1 cellular context compared by ENCODE assay signal in genomic region chr2:98910349-98911125, GRCh38.
TF ChIP-seq lines count a peak whose summit lies in the region.

No MANE protein-coding gene starts in this region.

TF ChIP-seq in HEK293, 187 proteins besides CTCF, POLR2A, EP300 and RAD21 (continued from another document):
- TF ChIP-seq PATZ1 (tag by site-specific recombination; IDR thresholded peaks at IDR 0.05) (no peak), ZNF223 (tag by site-specific recombination; IDR thresholded peaks at IDR 0.05) (no peak), ZSCAN4 (tag by site-specific recombination; IDR thresholded peaks at IDR 0.05) (no peak), ZNF624 (tag by site-specific recombination; IDR thresholded peaks at IDR 0.05) (no peak), ZNF529 (tag by site-specific recombination; IDR thresholded peaks at IDR 0.05; ENCODE audit: insufficient replicate concordance) (no peak), BCL11A (tag by site-specific recombination; IDR thresholded peaks at IDR 0.05; ENCODE audit: low read depth) (no peak), KLF7 (tag by site-specific recombination; IDR thresholded peaks at IDR 0.05; ENCODE audit: borderline replicate concordance) (no peak), ZNF654 (tag by site-specific recombination; IDR thresholded peaks at IDR 0.05; ENCODE audit: low read depth) (0 out of 2 replicates have a peak, but pooled peaks have one; percentile 13), ZNF416 (tag by site-specific recombination; IDR thresholded peaks at IDR 0.05) (no peak), PBX3 (CRISPR knock-in tag; IDR thresholded peaks at IDR 0.05) (no peak), ATF2 (tag by site-specific recombination; IDR thresholded peaks at IDR 0.05; ENCODE audit: low read depth) (no peak), ZNF112 (tag by site-specific recombination; IDR thresholded peaks at IDR 0.05) (no peak), ZNF169 (tag by site-specific recombination; IDR thresholded peaks at IDR 0.05) (no peak), ZNF146 (tag by site-specific recombination; IDR thresholded peaks at IDR 0.05) (no peak), ZNF530 (tag by site-specific recombination; IDR thresholded peaks at IDR 0.05; ENCODE audit: low read depth) (no peak), ZNF623 (tag by site-specific recombination; IDR thresholded peaks at IDR 0.05) (peak; percentile 53), ZNF311 (tag by site-specific recombination; IDR thresholded peaks at IDR 0.05; ENCODE audit: borderline replicate concordance) (no peak), ZNF292 (tag by site-specific recombination; IDR thresholded peaks at IDR 0.05; ENCODE audit: borderline replicate concordance, low read depth) (0 out of 2 replicates have a peak, but pooled peaks have one; percentile 9), ZNF133 (tag by site-specific recombination; IDR thresholded peaks at IDR 0.05) (no peak), OSR2 (tag by site-specific recombination; IDR thresholded peaks at IDR 0.05) (no peak), ZNF670 (tag by site-specific recombination; IDR thresholded peaks at IDR 0.05; ENCODE audit: low read depth) (no peak), KLF16 (tag by site-specific recombination; IDR thresholded peaks at IDR 0.05) (no peak), ZNF664 (tag by site-specific recombination; IDR thresholded peaks at IDR 0.05) (no peak), ZNF211 (tag by site-specific recombination; IDR thresholded peaks at IDR 0.05; ENCODE audit: low read depth) (no peak), ZNF621 (tag by site-specific recombination; IDR thresholded peaks at IDR 0.05) (no peak), RBAK (tag by site-specific recombination; IDR thresholded peaks at IDR 0.05) (no peak), HOXD13 (CRISPR knock-in tag; IDR thresholded peaks at IDR 0.05; ENCODE audit: borderline replicate concordance) (no peak), ZNF335 (tag by site-specific recombination; conservative IDR thresholded peaks at IDR 0.05) (no peak), ZNF48 (tag by site-specific recombination; IDR thresholded peaks at IDR 0.05) (no peak), ZNF792 (tag by site-specific recombination; IDR thresholded peaks at IDR 0.05) (no peak), ZNF488 (tag by site-specific recombination; IDR thresholded peaks at IDR 0.05) (no peak), KLF8 (tag by site-specific recombination; IDR thresholded peaks at IDR 0.05) (no peak), ZNF555 (tag by site-specific recombination; conservative IDR thresholded peaks at IDR 0.05) (peak; percentile 56), GFI1B (tag by site-specific recombination; IDR thresholded peaks at IDR 0.05) (no peak), ZNF132 (tag by site-specific recombination; IDR thresholded peaks at IDR 0.05; ENCODE audit: borderline replicate concordance) (no peak), ZNF660 (tag by site-specific recombination; IDR thresholded peaks at IDR 0.05) (no peak), ZNF449 (tag by site-specific recombination; IDR thresholded peaks at IDR 0.05) (no peak), SCRT2 (tag by site-specific recombination; IDR thresholded peaks at IDR 0.05) (no peak), ZNF148 (tag by site-specific recombination; IDR thresholded peaks at IDR 0.05; ENCODE audit: borderline replicate concordance) (no peak), KLF9 (tag by site-specific recombination; IDR thresholded peaks at IDR 0.05; ENCODE audit: low read depth) (no peak), ZNF561 (tag by site-specific recombination; IDR thresholded peaks at IDR 0.05; ENCODE audit: borderline replicate concordance) (no peak), ZNF202 (tag by site-specific recombination; IDR thresholded peaks at IDR 0.05; ENCODE audit: borderline replicate concordance) (0 out of 2 replicates have a peak, but pooled peaks have one; percentile 63), ZBTB48 (tag by site-specific recombination; IDR thresholded peaks at IDR 0.05) (no peak), SP2 (tag by site-specific recombination; IDR thresholded peaks at IDR 0.05) (no peak), ZSCAN23 (tag by site-specific recombination; IDR thresholded peaks at IDR 0.05) (no peak), AEBP2 (tag by site-specific recombination; IDR thresholded peaks at IDR 0.05; ENCODE audit: borderline replicate concordance) (no peak), ZNF239 (tag by site-specific recombination; IDR thresholded peaks at IDR 0.05) (no peak), ZXDB (tag by site-specific recombination; IDR thresholded peaks at IDR 0.05) (no peak), HOXC10 (CRISPR knock-in tag; IDR thresholded peaks at IDR 0.05) (no peak), ZNF433 (tag by site-specific recombination; IDR thresholded peaks at IDR 0.05; ENCODE audit: low read depth) (0 out of 2 replicates have a peak, but pooled peaks have one; percentile 25)
